8 cellular contexts compared by ENCODE assay signal in genomic region chr15:55587321-55588069, GRCh38. TPM values are rescaled to one million over a fixed set of nuclear protein-coding genes. Genes with fewer than 3 reads are reported as not detected.
DNase-seq lines count a peak whose midpoint lies in the region; ATAC-seq and TF ChIP-seq lines count a peak whose summit lies in the region.

No MANE protein-coding gene starts in this region.

- peak overlapping the region; percentile 59 for H3K14ac ChIP-seq in trophoblast cell (ENCODE audit: low read length)

- peak overlapping the region; percentile 89 for H3K27ac ChIP-seq in cardiac muscle cell
- H3K27ac ChIP-seq in trophoblast cell (ENCODE audit: low read depth, low read length) = no peak overlapping the region

- H3K79me2 ChIP-seq in trophoblast cell (ENCODE audit: control insufficient read depth, insufficient read depth, low read length, poor library complexity) = peaks cover 4% of the 10 kb centered on the region

- no peaks in the 10 kb centered on the region for H3K9me3 Mint-ChIP-seq in activated naive CD4-positive, alpha-beta T cell treated with anti-CD3 and anti-CD28 coated beads, Interleukin-2, amount 10 ng/mL, durations not matched to agents 7 days and 5 days

- no CpG with 5 or more reads among the region's 65 CpGs for WGBS in trophoblast cell (ENCODE audit: extremely low coverage, insufficient coverage, insufficient read length)

- no peak overlapping the region for H3K23ac ChIP-seq in trophoblast cell (ENCODE audit: low read length)

- H3K79me1 ChIP-seq in trophoblast cell (ENCODE audit: low read length) = peaks cover 8% of the 10 kb centered on the region

- peaks cover 3% of the 10 kb centered on the region for H3K4me1 Mint-ChIP-seq in activated naive CD4-positive, alpha-beta T cell treated with anti-CD3 and anti-CD28 coated beads, Interleukin-2, amount 10 ng/mL, durations not matched to agents 7 days and 5 days

- peak overlapping the region; percentile 74 for H3K4me2 ChIP-seq in trophoblast cell (ENCODE audit: low read length)

- no peak overlapping the region for H2BK5ac ChIP-seq in trophoblast cell (ENCODE audit: low read depth, low read length, poor library complexity)

- no peak for TF ChIP-seq CTCF in BJ (IDR thresholded peaks at IDR 0.05; ENCODE audit: insufficient read depth, low read depth, low read length)
- no peak for TF ChIP-seq CTCF in LNCaP clone FGC (IDR thresholded peaks at IDR 0.05; ENCODE audit: control insufficient read depth, extremely low read depth, insufficient read depth)
- TF ChIP-seq CTCF in cardiac muscle cell (IDR thresholded peaks at IDR 0.05; ENCODE audit: low read depth, low read length) = no peak

- no peak overlapping the region for H3K27ac Mint-ChIP-seq in activated naive CD4-positive, alpha-beta T cell treated with anti-CD3 and anti-CD28 coated beads, Interleukin-2, amount 10 ng/mL, durations not matched to agents 7 days and 5 days

- ATAC-seq in GM19035 (IDR thresholded peaks at IDR 0.05; ENCODE audit: unreplicated experiment) (peak; percentile 37), GM18861 (IDR thresholded peaks at IDR 0.05; ENCODE audit: unreplicated experiment) (no peak), HG03095 (IDR thresholded peaks at IDR 0.05; ENCODE audit: unreplicated experiment) (no peak)

- peak overlapping the region; percentile 95 for H2AFZ ChIP-seq in trophoblast cell (ENCODE audit: insufficient read depth, low read length, poor library complexity)

- peak overlapping the region; percentile 57 for H4K91ac ChIP-seq in trophoblast cell (ENCODE audit: low read depth, low read length)

- no peak overlapping the region for H3K4ac ChIP-seq in trophoblast cell (ENCODE audit: low read depth, low read length)

- H3K4me3 ChIP-seq in BJ (ENCODE audit: low read depth, low read length) = peak overlapping the region; percentile 74
- peak overlapping the region; percentile 56 for H3K4me3 ChIP-seq in LNCaP clone FGC (ENCODE audit: low read depth, low read length)
- H3K4me3 ChIP-seq in cardiac muscle cell = peak overlapping the region; percentile 59
- H3K4me3 ChIP-seq in trophoblast cell (ENCODE audit: low read depth, low read length) = peak overlapping the region; percentile 66

- H3K4me1 ChIP-seq in cardiac muscle cell (ENCODE audit: low read depth) (peaks cover 9% of the 10 kb centered on the region), trophoblast cell (ENCODE audit: control insufficient read depth in 1 of 2, insufficient read depth in 2 of 2, low read length in 2 of 2) (peaks cover 3 to 4% of the 10 kb centered on the region in 2 experiments)

- CTCF ChIA-PET in BJ (lab: Yijun Ruan, JAX) = interaction anchor here (0.9 to 2.0 kb wide), 2 partner anchors 49 to 61 kb away, joined by 3 to 5 read pairs; no protein-coding TSS in a partner anchor
- CTCF ChIA-PET in activated naive CD4-positive, alpha-beta T cell treated with anti-CD3 and anti-CD28 coated beads, Interleukin-2, amount 10 ng/mL, durations not matched to agents 7 days and 5 days (lab: Charles Lee) = no interaction called here

- H3K27me3 ChIP-seq in BJ (ENCODE audit: control insufficient read depth, insufficient read depth, low read length) = no peaks in the 10 kb centered on the region
- H3K27me3 ChIP-seq in cardiac muscle cell = no peaks in the 10 kb centered on the region
- H3K27me3 ChIP-seq in trophoblast cell (ENCODE audit: insufficient read depth, low read length) = peaks cover 14% of the 10 kb centered on the region

- peaks cover 50% of the 10 kb centered on the region for H3K27me3 Mint-ChIP-seq in activated naive CD4-positive, alpha-beta T cell treated with anti-CD3 and anti-CD28 coated beads, Interleukin-2, amount 10 ng/mL, durations not matched to agents 7 days and 5 days

- H3K9me3 ChIP-seq in cardiac muscle cell (ENCODE audit: low read depth) (no peaks in the 10 kb centered on the region), trophoblast cell (ENCODE audit: insufficient read depth, low read depth, low read length) (no peaks in the 10 kb centered on the region)

- no peak for DNase-seq in BJ (ENCODE audit: low read depth)
- DNase-seq in LNCaP clone FGC (ENCODE audit: low read depth) = no peak
- no peak for DNase-seq in activated naive CD4-positive, alpha-beta T cell treated with anti-CD3 and anti-CD28 coated beads, Interleukin-2, amount 10 ng/mL, durations not matched to agents 7 days and 5 days
- peak; percentile 66 to 69 for DNase-seq in cardiac muscle cell (ENCODE audit: low read depth in 1 of 2, low spot score in 1 of 2)
- peak in 1 of 2 donors; percentile 46 for DNase-seq in trophoblast cell

- H3K36me3 ChIP-seq in BJ (ENCODE audit: control insufficient read depth, insufficient read depth, low read length) (no peaks in the 10 kb centered on the region), cardiac muscle cell (no peaks in the 10 kb centered on the region), trophoblast cell (ENCODE audit: control insufficient read depth in 1 of 2, insufficient read depth in 2 of 2, low read length in 2 of 2) (no peaks in the 10 kb centered on the region)

- H2AK5ac ChIP-seq in trophoblast cell (ENCODE audit: low read length) = no peak overlapping the region

- H4K8ac ChIP-seq in trophoblast cell (ENCODE audit: low read depth, low read length) = peak overlapping the region; percentile 79

- POLR2A ChIA-PET in BJ (lab: Charles Lee) = no interaction called here

- H3K4me3 Mint-ChIP-seq in activated naive CD4-positive, alpha-beta T cell treated with anti-CD3 and anti-CD28 coated beads, Interleukin-2, amount 10 ng/mL, durations not matched to agents 7 days and 5 days = peak overlapping the region; percentile 33

- peak overlapping the region; percentile 53 for H3K9ac ChIP-seq in trophoblast cell (ENCODE audit: low read length)

- H3K18ac ChIP-seq in trophoblast cell (ENCODE audit: low read length) = peak overlapping the region; percentile 81

- peak overlapping the region; percentile 23 for H2BK120ac ChIP-seq in trophoblast cell (ENCODE audit: insufficient read depth, low read length, poor library complexity)

- H2BK12ac ChIP-seq in trophoblast cell (ENCODE audit: low read length) = peak overlapping the region; percentile 76

- H3K36me3 Mint-ChIP-seq in activated naive CD4-positive, alpha-beta T cell treated with anti-CD3 and anti-CD28 coated beads, Interleukin-2, amount 10 ng/mL, durations not matched to agents 7 days and 5 days = peaks cover 3% of the 10 kb centered on the region

- H4K12ac ChIP-seq in trophoblast cell (ENCODE audit: low read depth, low read length) = peak overlapping the region; percentile 81

RNA-seq across cellular contexts. Expression of gene PYGO1, which starts 0.7 kb away (rescaled TPM):
- polyA plus RNA-seq in BJ (2011; rRNA removed) = 3.1 and 6.7 TPM in 2 replicates
- 2.5 and 4.4 TPM in 2 replicates for polyA minus RNA-seq in BJ (2011; rRNA and poly(A)+ RNA removed)
- 7.3 and 10.7 TPM in 2 replicates for total RNA-seq in cardiac muscle cell
- 5.4 and 7.2 TPM in 2 replicates for polyA plus RNA-seq in cardiac muscle cell
- polyA plus RNA-seq in trophoblast cell (2013) = 2.7 and 2.8 TPM in 2 replicates

Comparison
In these comparisons a context has a peak if more than half of its experiments do, and no peak if none do; other contexts are left out.
1. DNase-seq: peak in cardiac muscle cell (2 of 2); none in BJ (single experiment), LNCaP clone FGC (single experiment) and activated naive CD4-positive, alpha-beta T cell treated with anti-CD3 and anti-CD28 coated beads, Interleukin-2, amount 10 ng/mL, durations not matched to agents 7 days and 5 days (single experiment).
2. Peak in every context shown above with its lines, with median percentiles within 50 percentile points of each other: H3K4me3 ChIP-seq.